20 cellular contexts compared by ENCODE assay signal in genomic region chr11:43577566-43578264, GRCh38.
DNase-seq lines count a peak whose midpoint lies in the region; ATAC-seq, FAIRE-seq and TF ChIP-seq lines count a peak whose summit lies in the region.
"Had no signal": no experiment of that assay in that cellular context is flagged by ENCODE, and none has a peak within 500 bp of the region (broad histone marks: within the 10 kb centered on the region; RNA-seq: fewer than 3 reads in every experiment).

No MANE protein-coding gene starts in this region.

- H3K79me2 ChIP-seq in neural cell (replicated peaks; ENCODE audit: insufficient read depth, low read length) = no peaks in the 10 kb centered on the region

- H4K20me1 ChIP-seq in neural cell (ENCODE audit: insufficient read depth) = no peaks in the 10 kb centered on the region

- H3K4me3 ChIP-seq in CD4-positive, CD25-positive, alpha-beta regulatory T cell (ENCODE audit: low read depth, low read length) = no peak overlapping the region
- H3K4me3 ChIP-seq in Caco-2 (ENCODE audit: low read depth, low read length) (no peak overlapping the region), neural cell (ENCODE audit: low read length) (peak overlapping the region; percentile 94), pancreas (no peak overlapping the region)
- H3K4me3 ChIP-seq: left lung, thyroid gland had no signal

- H3K4me3 Mint-ChIP-seq in CD4-positive, CD25-positive, alpha-beta regulatory T cell = peak overlapping the region in 3 of 4 donors; percentile 2 to 66 (median 38)
- H3K4me3 Mint-ChIP-seq in Caco-2 (ENCODE audit: unreplicated experiment) (peak overlapping the region; percentile 75), brain (peak overlapping the region; percentile 91 to 99 (median 93))
- H3K4me3 Mint-ChIP-seq: stimulated activated memory B cell treated with anti-CD40 and anti-IgM and Interleukin-4, amounts not matched to agents 10 μg/mL and 1 μg/mL and 100 μg/mL, for 72 hours had no signal

- H3K36me3 Mint-ChIP-seq in CD4-positive, CD25-positive, alpha-beta regulatory T cell = peaks cover 4% of the 10 kb centered on the region
- H3K36me3 Mint-ChIP-seq in Caco-2 (ENCODE audit: insufficient read depth, unreplicated experiment) = peaks cover 8% of the 10 kb centered on the region
- H3K36me3 Mint-ChIP-seq in brain = no peaks in the 10 kb centered on the region
- H3K36me3 Mint-ChIP-seq: stimulated activated memory B cell treated with anti-CD40 and anti-IgM and Interleukin-4, amounts not matched to agents 10 μg/mL and 1 μg/mL and 100 μg/mL, for 72 hours had no signal

- H2AFZ ChIP-seq in neural cell (ENCODE audit: low read depth, low read length) = no peak overlapping the region

- CTCF ChIA-PET in Caco-2 (lab: Charles Lee) = no interaction called here

- peak overlapping the region; percentile 98 for H3K9ac ChIP-seq in neural cell (ENCODE audit: low read length)

- no peak for DNase-seq in CD4-positive, CD25-positive, alpha-beta regulatory T cell
- DNase-seq in Caco-2 (no peak), DMS114 treated with DMSO at 0.1 percent for 48 hours (lab: John Stamatoyannopoulos, UW; ENCODE audit: unreplicated experiment) (no peak), pancreas (no peak)
- DNase-seq in stimulated activated CD4-positive, alpha-beta T cell treated with anti-CD3 and anti-CD28 coated beads, Interleukin-4, amount 100 ng/mL, for 1 hour = no peak
- DNase-seq: activated CD8-positive, alpha-beta memory T cell treated with anti-CD3 and anti-CD28 coated beads, Interleukin-2, amount 50 U/mL, for 48 hours; AML-193; left lung; NCI-H1436 treated with DMSO at 0.1 percent for 48 hours; NCI-H2227 treated with DMSO at 0.1 percent for 48 hours had no signal

- no peak for TF ChIP-seq EP300 in neural cell (conservative IDR thresholded peaks at IDR 0.05; ENCODE audit: poor library complexity, severe bottlenecking)

- peak overlapping the region; percentile 93 for H3K4me2 ChIP-seq in neural cell (ENCODE audit: low read length)

- no peak for TF ChIP-seq RAD21 in neural cell (conservative IDR thresholded peaks at IDR 0.05)

- no peak for ATAC-seq in CD4-positive, CD25-positive, alpha-beta regulatory T cell (ENCODE audit: low read depth in 2 of 2)
- ATAC-seq in pancreas = no peak
- ATAC-seq: stimulated activated memory B cell treated with anti-CD40 and anti-IgM and Interleukin-4, amounts not matched to agents 10 μg/mL and 1 μg/mL and 100 μg/mL, for 72 hours had no signal

- H3K9me3 Mint-ChIP-seq in CD4-positive, CD25-positive, alpha-beta regulatory T cell = peaks cover 0 to 6% (median 0%) of the 10 kb centered on the region in 7 donors
- H3K9me3 Mint-ChIP-seq in Caco-2 (ENCODE audit: unreplicated experiment) (no peaks in the 10 kb centered on the region), brain (peaks cover 0 to 6% (median 0%) of the 10 kb centered on the region in 5 experiments)
- H3K9me3 Mint-ChIP-seq: endodermal cell had no signal

- no peaks in the 10 kb centered on the region for H3K9me2 ChIP-seq in neural cell (ENCODE audit: insufficient read depth, low read length)

- no peak overlapping the region for H3K27ac Mint-ChIP-seq in CD4-positive, CD25-positive, alpha-beta regulatory T cell
- H3K27ac Mint-ChIP-seq in Caco-2 (ENCODE audit: unreplicated experiment) (no peak overlapping the region), brain (peak overlapping the region in 3 of 5 experiments; percentile 89 to 100 (median 99))
- H3K27ac Mint-ChIP-seq: endodermal cell; stimulated activated memory B cell treated with anti-CD40 and anti-IgM and Interleukin-4, amounts not matched to agents 10 μg/mL and 1 μg/mL and 100 μg/mL, for 72 hours had no signal

- H3K4me1 Mint-ChIP-seq in CD4-positive, CD25-positive, alpha-beta regulatory T cell = peaks cover 0 to 40% (median 15%) of the 10 kb centered on the region in 4 donors
- H3K4me1 Mint-ChIP-seq in Caco-2 (ENCODE audit: low read depth, unreplicated experiment) (peaks cover 27% of the 10 kb centered on the region), brain (peaks cover 81% of the 10 kb centered on the region)

- POLR2A ChIA-PET in Caco-2 (lab: Charles Lee) = no interaction called here

- H3K27ac ChIP-seq in CD4-positive, CD25-positive, alpha-beta regulatory T cell (ENCODE audit: insufficient read depth, low read length, poor library complexity, severe bottlenecking) = no peak overlapping the region
- H3K27ac ChIP-seq in neural cell (ENCODE audit: low read length) (peak overlapping the region; percentile 98), pancreas (no peak overlapping the region)
- H3K27ac ChIP-seq: ascending aorta, left lung, SK-N-MC, thyroid gland had no signal

- peaks cover 47% of the 10 kb centered on the region for H3K27me3 ChIP-seq in CD4-positive, CD25-positive, alpha-beta regulatory T cell (ENCODE audit: control insufficient read depth, insufficient read depth, low read length)
- peaks cover 4% of the 10 kb centered on the region for H3K27me3 ChIP-seq in Caco-2 (replicated peaks; ENCODE audit: control insufficient read depth, insufficient read depth, low read length)
- peaks cover 78% of the 10 kb centered on the region for H3K27me3 ChIP-seq in neural cell (ENCODE audit: insufficient read depth, low read depth, low read length)
- peaks cover 0 to 58% (median 3%) of the 10 kb centered on the region in 4 donors for H3K27me3 ChIP-seq in pancreas

- FAIRE-seq in pancreas (lab: Jason Lieb, UNC) = no peak
- FAIRE-seq: D721Med, RCC 7860, TTC549 had no signal

- no peak for TF ChIP-seq CTCF in Caco-2 (IDR thresholded peaks at IDR 0.05; ENCODE audit: insufficient read depth in 1 of 2, low read depth in 1 of 2, low read length in 1 of 2, severe bottlenecking in 1 of 2, unreplicated experiment in 1 of 2)
- TF ChIP-seq CTCF in brain (conservative IDR thresholded peaks at IDR 0.05) = no peak
- no peak for TF ChIP-seq CTCF in neural cell (IDR thresholded peaks at IDR 0.05; ENCODE audit: poor library complexity, severe bottlenecking)
- TF ChIP-seq CTCF in pancreas (IDR thresholded peaks at IDR 0.05) = no peak

- WGBS in pancreas, 2 donors = 7 to 8% methylated on average over 17 of the region's 17 CpGs

- intact Hi-C loops in Caco-2 (cut with micrococcal nuclease; ENCODE audit: unreplicated experiment) = loop anchor here (5.0 kb wide), 3 partner anchors 130 to 275 kb away; no protein-coding TSS in a partner anchor
- intact Hi-C loops in pancreas (cut with DNase I) = no loop called here

- H3F3A ChIP-seq in neural cell (ENCODE audit: insufficient read depth, low read length, poor library complexity, severe bottlenecking) = no peaks in the 10 kb centered on the region

- peaks cover 92% of the 10 kb centered on the region for H3K27me3 Mint-ChIP-seq in CD4-positive, CD25-positive, alpha-beta regulatory T cell
- peaks cover 60% of the 10 kb centered on the region for H3K27me3 Mint-ChIP-seq in Caco-2 (ENCODE audit: insufficient read depth, unreplicated experiment)
- H3K27me3 Mint-ChIP-seq in brain = peaks cover 72% of the 10 kb centered on the region

- BruUV-seq in Caco-2 (replicated peaks; lab: Mats Ljungman, UMichigan) = no TSS peak

- no peaks in the 10 kb centered on the region for H3K36me3 ChIP-seq in CD4-positive, CD25-positive, alpha-beta regulatory T cell (ENCODE audit: control insufficient read depth, insufficient read depth, low read length)
- no peaks in the 10 kb centered on the region for H3K36me3 ChIP-seq in Caco-2 (ENCODE audit: control insufficient read depth, insufficient read depth, low read length)
- H3K36me3 ChIP-seq in neural cell (ENCODE audit: insufficient read depth, low read length) = no peaks in the 10 kb centered on the region
- no peaks in the 10 kb centered on the region for H3K36me3 ChIP-seq in pancreas
- H3K36me3 ChIP-seq: ascending aorta, left lung, thyroid gland had no signal

- peaks cover 23% of the 10 kb centered on the region for H3K4me1 ChIP-seq in CD4-positive, CD25-positive, alpha-beta regulatory T cell (ENCODE audit: control insufficient read depth, insufficient read depth, low read length, poor library complexity, severe bottlenecking)
- H3K4me1 ChIP-seq in Caco-2 = no peaks in the 10 kb centered on the region; the same call in 1 of the 2 replicates
- H3K4me1 ChIP-seq in pancreas = peaks cover 10 to 19% (median 11%) of the 10 kb centered on the region in 3 donors

- H3K9me3 ChIP-seq in CD4-positive, CD25-positive, alpha-beta regulatory T cell (ENCODE audit: control insufficient read depth in 2 of 2, low read length in 2 of 2) = no peaks in the 10 kb centered on the region
- H3K9me3 ChIP-seq in Caco-2 (no peaks in the 10 kb centered on the region), neural cell (ENCODE audit: low read length) (no peaks in the 10 kb centered on the region), pancreas (no peaks in the 10 kb centered on the region)
- H3K9me3 ChIP-seq: ascending aorta, left lung, thyroid gland had no signal

TF ChIP-seq in neural cell, 6 proteins besides CTCF, POLR2A, EP300 and RAD21 (continues in another document):
- TF ChIP-seq TAF1 (IDR thresholded peaks at IDR 0.05; ENCODE audit: low read depth) (no peak), SMC3 (conservative IDR thresholded peaks at IDR 0.05; ENCODE audit: poor library complexity) (no peak), MXI1 (conservative IDR thresholded peaks at IDR 0.05; ENCODE audit: poor library complexity, severe bottlenecking) (no peak), POLR2AphosphoS5 (IDR thresholded peaks at IDR 0.05) (no peak), EZH2 (IDR thresholded peaks at IDR 0.05; ENCODE audit: borderline replicate concordance, insufficient read depth, low read length, poor library complexity, severe bottlenecking) (no peak)

Comparison
In these comparisons a context has a peak if more than half of its experiments do, and no peak if none do; other contexts are left out.
1. H3K27ac Mint-ChIP-seq: peak in brain (3 of 5); none in CD4-positive, CD25-positive, alpha-beta regulatory T cell (0 of 3) and Caco-2 (single experiment).
2. H3K4me3 Mint-ChIP-seq: peak in every context shown above with its lines; median percentile 93 in brain; 75 in Caco-2; 38 in CD4-positive, CD25-positive, alpha-beta regulatory T cell.